In the genomic region with DNA sequence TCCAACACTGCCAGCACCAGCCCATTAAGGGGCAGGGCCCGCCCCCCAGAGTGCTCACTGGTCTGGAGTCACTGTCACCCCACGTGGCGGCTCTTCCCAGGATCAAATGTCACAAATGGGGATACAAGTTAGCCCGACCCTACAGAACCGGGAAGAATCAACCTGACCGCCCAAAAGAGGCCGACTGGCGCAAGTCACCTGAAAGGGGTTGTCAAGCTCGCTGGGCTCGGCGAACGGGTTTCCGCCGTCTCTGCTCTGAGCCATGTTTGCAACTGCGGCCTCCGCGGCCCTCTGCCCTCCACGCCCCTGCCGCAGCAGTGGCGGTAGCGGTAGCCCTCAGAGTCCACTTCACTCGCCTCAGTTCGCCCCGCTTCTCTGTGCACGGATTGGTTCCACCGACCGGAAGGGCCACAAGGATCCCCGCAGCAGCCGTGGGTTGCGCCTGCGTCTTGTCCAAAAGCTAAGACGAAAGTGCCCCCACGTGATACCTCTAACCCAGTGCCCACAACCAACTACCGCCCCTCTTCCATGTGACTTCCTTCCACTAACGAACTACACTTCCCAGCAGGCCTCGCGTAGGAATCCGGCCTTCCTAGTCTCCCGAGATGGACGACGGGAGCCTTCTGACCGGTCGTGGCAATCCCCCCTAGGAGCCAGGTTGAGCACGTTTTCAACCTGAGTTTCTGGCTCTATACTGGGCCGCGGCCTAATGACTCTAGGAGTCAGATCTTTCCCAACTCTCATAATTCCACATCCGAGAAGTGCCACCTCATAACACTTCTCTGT, we compare ENCODE assay signal across 8 cellular contexts. TPM values are rescaled to one million over a fixed set of nuclear protein-coding genes. Genes with fewer than 3 reads are reported as not detected.
DNase-seq lines count a peak whose midpoint lies in the region; ATAC-seq and TF ChIP-seq lines count a peak whose summit lies in the region.

TSS of gene SCAMP3 (minus strand) at position 473 of the 786 bp plus-strand sequence. CDS start at position 264, 209 bp downstream.

- ATAC-seq in effector memory CD8-positive, alpha-beta T cell (replicated peaks): peak; percentile 99
- peak; percentile 99 for ATAC-seq in memory B cell (ENCODE audit: low read depth)

- H3K27me3 Mint-ChIP-seq in effector memory CD8-positive, alpha-beta T cell: no peaks in the 10 kb centered on the region
- no peaks in the 10 kb centered on the region for H3K27me3 Mint-ChIP-seq in memory B cell

- TF ChIP-seq CTCF in GM20000 (IDR thresholded peaks at IDR 0.05; ENCODE audit: extremely low read depth, missing control alignments): no peak

- DNase-seq in CMK (ENCODE audit: low read depth) (peak; percentile 94), GM20000 (ENCODE audit: low spot score) (peak; percentile 97), HT-29 (ENCODE audit: low spot score) (peak; percentile 97), NOMO-1 (lab: John Stamatoyannopoulos, UW; ENCODE audit: unreplicated experiment in 2 of 2) (peak; percentile 92 to 96), memory B cell (ENCODE audit: low spot score in 2 of 2) (peak; percentile 72 to 74)
- DNase-seq in effector memory CD8-positive, alpha-beta T cell: peak; percentile 74 to 78 (median 78)
- peak; percentile 76 for DNase-seq in stimulated activated CD8-positive, alpha-beta memory T cell treated with anti-CD3 and anti-CD28 coated beads, Interleukin-12 subunit alpha, Interleukin-12 subunit beta, amount 100 ng/mL, for 24 hours (ENCODE audit: extremely low read depth)

- CTCF ChIA-PET in activated CD8-positive, alpha-beta memory T cell treated with anti-CD3 and anti-CD28 coated beads for 36 hours (lab: Charles Lee): interaction anchor here (1.8 to 4.4 kb wide), 3 partner anchors 11 to 62 kb away, joined by 6 to 51 read pairs (median 6); partner anchors contain the start of gene HCN3

- peaks cover 24 to 30% of the 10 kb centered on the region in 2 donors for H3K4me1 Mint-ChIP-seq in effector memory CD8-positive, alpha-beta T cell (ENCODE audit: low read depth in 2 of 2)
- peaks cover 17% of the 10 kb centered on the region for H3K4me1 Mint-ChIP-seq in memory B cell

- peak within 1 kb of the TSS; percentile 93 to 97 for H3K4me3 Mint-ChIP-seq in effector memory CD8-positive, alpha-beta T cell
- H3K4me3 Mint-ChIP-seq in memory B cell: peak within 1 kb of the TSS; percentile 92

- H3K36me3 Mint-ChIP-seq in effector memory CD8-positive, alpha-beta T cell (ENCODE audit: insufficient read depth): peaks cover 52% of the 10 kb centered on the region
- peaks cover 27% of the 10 kb centered on the region for H3K36me3 Mint-ChIP-seq in memory B cell

- H3K9me3 Mint-ChIP-seq in effector memory CD8-positive, alpha-beta T cell: no peaks in the 10 kb centered on the region
- no peaks in the 10 kb centered on the region for H3K9me3 Mint-ChIP-seq in memory B cell

- POLR2A ChIA-PET in activated CD8-positive, alpha-beta memory T cell treated with anti-CD3 and anti-CD28 coated beads for 36 hours (lab: Charles Lee): interaction anchor here (0.6 to 1.7 kb wide), 7 partner anchors 11 to 68 kb away, joined by 3 to 20 read pairs (median 4); partner anchors contain the start of gene CLK2

- peak within 1 kb of the TSS; percentile 95 to 97 for H3K27ac Mint-ChIP-seq in effector memory CD8-positive, alpha-beta T cell
- H3K27ac Mint-ChIP-seq in memory B cell: peak within 1 kb of the TSS; percentile 78

RNA-seq across cellular contexts. Expression of gene SCAMP3, which starts in this region (rescaled TPM):
- total RNA-seq in HT-29 (2014; rRNA removed; shearing (Covaris generic)): 112 and 114 TPM in 2 replicates
- 100 to 1,000 TPM; 136 to 138 TPM for total RNA-seq in activated CD8-positive, alpha-beta memory T cell treated with anti-CD3 and anti-CD28 coated beads for 36 hours

Comparison
In these comparisons a context has a peak if more than half of its experiments do, and no peak if none do; other contexts are left out.
1. Peak in every context shown above with its lines: DNase-seq and ATAC-seq.